ENCODE assay signal across 7 cellular contexts in genomic region chr14:64234877-64235651, GRCh38. TPM values are rescaled to one million over a fixed set of nuclear protein-coding genes. Genes with fewer than 3 reads are reported as not detected.
DNase-seq lines count a peak whose midpoint lies in the region; ATAC-seq, FAIRE-seq and TF ChIP-seq lines count a peak whose summit lies in the region.

No MANE protein-coding gene starts in this region.

- H3K4me1 Mint-ChIP-seq in astrocyte (ENCODE audit: low read depth, unreplicated experiment) = peaks cover 20% of the 10 kb centered on the region

- 75 to 76% methylated on average over 24 of the region's 24 CpGs for WGBS in GM23248 (ENCODE audit: low coverage in 1 of 2, low lambda C conversion rate in 2 of 2, missing lambda C conversion rate in 2 of 2), 2 experiments

- no peak overlapping the region for H3K9ac ChIP-seq in astrocyte (ENCODE audit: low read length)
- H3K9ac ChIP-seq in GM23248 = no peak overlapping the region

- H3K27me3 ChIP-seq in astrocyte (ENCODE audit: insufficient read depth, low read length) (peaks cover 19% of the 10 kb centered on the region), GM23248 (replicated peaks; ENCODE audit: insufficient read depth) (0 out of 2 replicates have a peak, but pooled peaks cover 8% of the 10 kb centered on the region)

- no peak overlapping the region for H3K27ac Mint-ChIP-seq in astrocyte (ENCODE audit: unreplicated experiment)

- H3K27me3 Mint-ChIP-seq in astrocyte (ENCODE audit: low read depth, unreplicated experiment) = peaks cover 19% of the 10 kb centered on the region

- peak; percentile 8 for ATAC-seq in GM19043 (IDR thresholded peaks at IDR 0.05; ENCODE audit: low read depth, unreplicated experiment)

- DNase-seq in HT1080 (ENCODE audit: low read depth) (peak; percentile 74), astrocyte (ENCODE audit: low read depth) (peak; percentile 61), renal cortical epithelial cell (ENCODE audit: low read depth) (peak; percentile 60), AG20443 (ENCODE audit: low spot score) (no peak), GM23248 (no peak), medulla oblongata (ENCODE audit: extremely low spot score) (no peak)

- H3K4me1 ChIP-seq in astrocyte (ENCODE audit: insufficient read depth, low read length) (peaks cover 32% of the 10 kb centered on the region), GM23248 (ENCODE audit: insufficient read depth) (0 out of 2 replicates have a peak, but pooled peaks cover 14% of the 10 kb centered on the region)

- in situ Hi-C loops in GM23248 (cut with MboI) = no loop called here

- H3K4me3 Mint-ChIP-seq in astrocyte (ENCODE audit: unreplicated experiment) = no peak overlapping the region

- H3K4me2 ChIP-seq in astrocyte (ENCODE audit: low read length) = peak overlapping the region; percentile 11
- H3K4me2 ChIP-seq in GM23248 (ENCODE audit: unreplicated experiment) = no peak overlapping the region

- H3K79me2 ChIP-seq in astrocyte (ENCODE audit: insufficient read depth, low read length) (no peaks in the 10 kb centered on the region), GM23248 (ENCODE audit: insufficient read depth) (no peaks in the 10 kb centered on the region)

- no peak overlapping the region for H3K27ac ChIP-seq in astrocyte (ENCODE audit: low read depth, low read length)
- no peak overlapping the region for H3K27ac ChIP-seq in GM23248

- no peak for FAIRE-seq in astrocyte (lab: Jason Lieb, UNC)

- no peaks in the 10 kb centered on the region for H3K36me3 Mint-ChIP-seq in astrocyte (ENCODE audit: low read depth, unreplicated experiment)

- TF ChIP-seq CTCF in astrocyte (IDR thresholded peaks at IDR 0.05; ENCODE audit: insufficient read depth, low read depth, low read length) = no peak

- H2AFZ ChIP-seq in astrocyte (ENCODE audit: low read depth, low read length) = no peak overlapping the region
- no peak overlapping the region for H2AFZ ChIP-seq in GM23248

- H3K9me3 ChIP-seq in astrocyte (ENCODE audit: insufficient read depth, low read depth, low read length) = no peaks in the 10 kb centered on the region
- H3K9me3 ChIP-seq in GM23248 (ENCODE audit: low read depth) = no peaks in the 10 kb centered on the region

- peaks cover 6% of the 10 kb centered on the region for H4K20me1 ChIP-seq in astrocyte (ENCODE audit: insufficient read depth, low read length)
- H4K20me1 ChIP-seq in GM23248 (ENCODE audit: insufficient read depth) = no peaks in the 10 kb centered on the region

- no peaks in the 10 kb centered on the region for H3K9me3 Mint-ChIP-seq in astrocyte (ENCODE audit: unreplicated experiment)

- H3F3A ChIP-seq in GM23248 (ENCODE audit: insufficient read depth) = peaks cover 5% of the 10 kb centered on the region

- H3K36me3 ChIP-seq in astrocyte (ENCODE audit: insufficient read depth, low read length) = no peaks in the 10 kb centered on the region
- no peaks in the 10 kb centered on the region for H3K36me3 ChIP-seq in GM23248 (ENCODE audit: low read depth)

- no peaks in the 10 kb centered on the region for H3K9me2 ChIP-seq in GM23248 (ENCODE audit: insufficient read depth)

- H3K4me3 ChIP-seq in astrocyte (ENCODE audit: insufficient read depth, low read depth, low read length) (no peak overlapping the region), GM23248 (no peak overlapping the region)

RNA-seq across cellular contexts. Expression of gene ESR2, which starts 59.1 kb away (rescaled TPM):
- 0.10 TPM in 1 of 2 replicates, not detected in the other for total RNA-seq in HT1080 (2014; rRNA removed; shearing (Covaris generic))
- polyA plus RNA-seq in HT1080 (2015; cell fraction: cytosol; rRNA removed) = 0.03 TPM in 2 replicates
- polyA plus RNA-seq in HT1080 (2015; cell fraction: nucleus; rRNA removed) = 0.08 TPM in 1 of 2 replicates, not detected in the other
- total RNA-seq in astrocyte (0.16 TPM in 1 of 2 replicates, not detected in the other), renal cortical epithelial cell (0.20 TPM in 1 of 2 replicates, not detected in the other)
- total RNA-seq in GM23248 (2014; rRNA removed; shearing (Covaris generic)) = not detected in 2 replicates
- polyA plus RNA-seq in GM23248 (2016; fragmentation: Nextera tagmentation; extraction: Ambion mirVana) = not detected in 2 replicates

Comparison
In these comparisons a context has a peak if more than half of its experiments do, and no peak if none do; other contexts are left out.
1. DNase-seq: peak in HT1080 (single experiment), astrocyte (single experiment) and renal cortical epithelial cell (single experiment); none in AG20443 (single experiment), GM23248 (single experiment) and medulla oblongata (single experiment).